ENCODE assay signal across 33 cellular contexts in the genomic region with DNA sequence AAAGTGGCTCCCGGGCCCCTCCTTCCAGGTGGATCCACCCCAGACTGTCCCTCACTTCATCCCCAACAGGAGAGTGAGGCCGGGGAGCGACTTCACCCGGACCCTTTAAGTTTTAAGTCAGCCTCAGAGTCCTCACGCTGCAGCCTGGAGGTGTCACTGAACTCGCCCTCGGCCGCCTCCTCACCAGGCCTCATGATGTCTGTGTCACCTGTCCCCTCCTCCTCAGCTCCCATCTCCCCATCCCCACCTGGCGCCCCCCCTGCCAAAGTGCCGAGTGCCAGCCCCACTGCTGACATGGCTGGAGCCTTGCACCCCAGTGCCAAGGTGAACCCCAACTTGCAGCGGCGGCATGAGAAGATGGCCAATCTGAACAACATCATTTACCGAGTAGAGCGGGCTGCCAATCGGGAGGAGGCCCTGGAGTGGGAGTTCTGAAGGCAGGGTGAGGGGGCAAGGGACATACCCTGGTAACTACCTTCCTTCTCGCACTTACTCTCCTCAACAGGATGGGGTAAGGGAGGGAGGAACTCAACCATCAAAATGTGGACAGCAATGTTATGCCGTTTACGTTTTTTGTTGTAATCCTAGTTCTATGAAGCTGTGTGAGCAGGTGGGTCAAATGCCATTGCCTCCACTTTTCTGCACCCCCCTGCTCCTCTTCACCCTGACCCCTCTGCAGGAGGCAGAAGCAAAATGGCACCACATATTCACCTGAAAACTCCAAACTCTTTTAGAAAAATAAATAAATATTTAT.
"Had no signal": no experiment of that assay in that cellular context is flagged by ENCODE, and none has a peak within 500 bp of the region (broad histone marks: within the 10 kb centered on the region; RNA-seq: fewer than 3 reads in every experiment).

No MANE protein-coding gene starts in this region.

- H3K27me3 Mint-ChIP-seq: activated CD4-positive, alpha-beta memory T cell treated with anti-CD3 and anti-CD28 coated beads for 36 hours; activated CD4-positive, alpha-beta T cell treated with anti-CD3 and anti-CD28 coated beads for 36 hours; activated CD4-positive, alpha-beta T cell treated with anti-CD3 and anti-CD28 coated beads, Interleukin-2, amount 10 ng/mL, durations not matched to agents 24 days and 14 days; activated CD8-positive, alpha-beta memory T cell treated with anti-CD3 and anti-CD28 coated beads, Interleukin-2, amount 10 ng/mL, durations not matched to agents 7 days and 5 days; activated naive CD4-positive, alpha-beta T cell treated with anti-CD3 and anti-CD28 coated beads, Interleukin-2, amount 50 U/mL, for 24 hours; activated naive CD8-positive, alpha-beta T cell treated with anti-CD3 and anti-CD28 coated beads for 36 hours; activated naive CD8-positive, alpha-beta T cell treated with anti-CD3 and anti-CD28 coated beads, Interleukin-2, amount 50 U/mL, for 24 hours had no signal

- DNase-seq: activated CD4-positive, alpha-beta memory T cell treated with anti-CD3 and anti-CD28 coated beads for 36 hours; activated CD4-positive, alpha-beta T cell treated with anti-CD3 and anti-CD28 coated beads for 36 hours; activated CD4-positive, alpha-beta T cell treated with anti-CD3 and anti-CD28 coated beads, Interleukin-2, amount 10 ng/mL, durations not matched to agents 24 days and 14 days; activated CD4-positive, CD25-positive, alpha-beta regulatory T cell; activated CD4-positive, CD25-positive, alpha-beta regulatory T cell treated with anti-CD3 and anti-CD28 coated beads, Interleukin-2, amount 50 U/mL, for 72 hours; activated CD8-positive, alpha-beta memory T cell treated with anti-CD3 and anti-CD28 coated beads, Interleukin-2, amount 10 ng/mL, durations not matched to agents 7 days and 5 days; activated CD8-positive, alpha-beta memory T cell treated with anti-CD3 and anti-CD28 coated beads, Interleukin-2, amount 50 U/mL, for 4 hours; activated CD8-positive, alpha-beta T cell treated with anti-CD3 and anti-CD28 coated beads, Interleukin-2, amount 10 ng/mL, durations not matched to agents 7 days and 5 days; activated effector memory CD4-positive, alpha-beta T cell treated with anti-CD3 and anti-CD28 coated beads, Interleukin-2, amount 50 U/mL, for 16 hours; activated naive CD4-positive, alpha-beta T cell treated with anti-CD3 and anti-CD28 coated beads for 36 hours; activated naive CD8-positive, alpha-beta T cell treated with anti-CD3 and anti-CD28 coated beads for 36 hours; activated naive CD8-positive, alpha-beta T cell treated with anti-CD3 and anti-CD28 coated beads, Interleukin-2, amount 50 U/mL, for 24 hours; activated T-cell treated with anti-CD3 and anti-CD28 coated beads, Interleukin-2, amount 50 U/mL, for 1 hour; activated T-cell treated with anti-CD3 and anti-CD28 coated beads, Interleukin-2, amount 50 U/mL, for 48 hours; adrenal gland; amygdala; aorta; body of pancreas; cortex of kidney; dermis blood vessel endothelial cell; effector CD4-positive, alpha-beta T cell; effector memory CD8-positive, alpha-beta T cell; erythroblast; foreskin keratinocyte; gastrocnemius medialis; glutamatergic neuron; heart right ventricle; T-helper 2 cell had no signal

- H3K27ac Mint-ChIP-seq: activated CD4-positive, alpha-beta memory T cell treated with anti-CD3 and anti-CD28 coated beads for 36 hours; activated CD4-positive, alpha-beta T cell treated with anti-CD3 and anti-CD28 coated beads for 36 hours; activated CD4-positive, alpha-beta T cell treated with anti-CD3 and anti-CD28 coated beads, Interleukin-2, amount 10 ng/mL, durations not matched to agents 24 days and 14 days; activated CD8-positive, alpha-beta memory T cell treated with anti-CD3 and anti-CD28 coated beads, Interleukin-2, amount 10 ng/mL, durations not matched to agents 7 days and 5 days; activated CD8-positive, alpha-beta T cell treated with anti-CD3 and anti-CD28 coated beads, Interleukin-2, amount 10 ng/mL, durations not matched to agents 7 days and 5 days; activated naive CD4-positive, alpha-beta T cell treated with anti-CD3 and anti-CD28 coated beads for 36 hours; activated naive CD4-positive, alpha-beta T cell treated with anti-CD3 and anti-CD28 coated beads, Interleukin-2, amount 50 U/mL, for 24 hours; activated naive CD8-positive, alpha-beta T cell treated with anti-CD3 and anti-CD28 coated beads for 36 hours; activated naive CD8-positive, alpha-beta T cell treated with anti-CD3 and anti-CD28 coated beads, Interleukin-2, amount 50 U/mL, for 24 hours; activated T-helper 1 cell treated with anti-CD3 and anti-CD28 coated beads, Interleukin-12 subunit alpha, Interleukin-12 subunit beta, Interleukin-2, Interleukin-4 antibody, amounts not matched to agents 30 ng/mL and 10 ng/mL and 1 ng/mL, durations not matched to agents 14 hours and 24 hours and 36 hours; activated T-helper 2 cell treated with anti-CD3 and anti-CD28 coated beads, Interferon-gamma antibody, Interleukin-2, Interleukin-4, amounts not matched to agents 10 μg/mL and 5 μg/mL and 100 μg/mL, durations not matched to agents 14 hours and 24 hours and 36 hours; effector memory CD8-positive, alpha-beta T cell had no signal

- H3K27me3 ChIP-seq: adrenal gland, body of pancreas, esophagus muscularis mucosa, gastrocnemius medialis, heart right ventricle had no signal

- H3K4me3 ChIP-seq: adrenal gland, body of pancreas, esophagus muscularis mucosa, gastrocnemius medialis, heart right ventricle had no signal

- ATAC-seq: activated CD4-positive, alpha-beta T cell treated with anti-CD3 and anti-CD28 coated beads for 36 hours; activated CD8-positive, alpha-beta memory T cell treated with anti-CD3 and anti-CD28 coated beads, Interleukin-2, amount 10 ng/mL, durations not matched to agents 7 days and 5 days; activated CD8-positive, alpha-beta T cell treated with anti-CD3 and anti-CD28 coated beads, Interleukin-2, amount 10 ng/mL, durations not matched to agents 7 days and 5 days; activated naive CD8-positive, alpha-beta T cell treated with anti-CD3 and anti-CD28 coated beads, Interleukin-2, amount 50 U/mL, for 24 hours; body of pancreas; effector memory CD8-positive, alpha-beta T cell; foreskin keratinocyte; gastrocnemius medialis; heart right ventricle had no signal

- H3K4me1 ChIP-seq: body of pancreas, esophagus muscularis mucosa, foreskin keratinocyte, gastrocnemius medialis, heart right ventricle had no signal

- H3K36me3 ChIP-seq: adrenal gland, esophagus muscularis mucosa, gastrocnemius medialis, heart right ventricle had no signal

- H3K9me3 Mint-ChIP-seq: activated naive CD4-positive, alpha-beta T cell treated with anti-CD3 and anti-CD28 coated beads, Interleukin-2, amount 50 U/mL, for 24 hours; effector memory CD8-positive, alpha-beta T cell had no signal

- H3K27ac ChIP-seq: adrenal gland, body of pancreas, esophagus muscularis mucosa, foreskin keratinocyte, gastrocnemius medialis, heart right ventricle had no signal

- H3K9me3 ChIP-seq: adrenal gland, body of pancreas had no signal

- H3K4me1 Mint-ChIP-seq: activated CD4-positive, alpha-beta T cell treated with anti-CD3 and anti-CD28 coated beads for 36 hours; activated CD4-positive, alpha-beta T cell treated with anti-CD3 and anti-CD28 coated beads, Interleukin-2, amount 10 ng/mL, durations not matched to agents 24 days and 14 days; activated CD8-positive, alpha-beta memory T cell treated with anti-CD3 and anti-CD28 coated beads, Interleukin-2, amount 10 ng/mL, durations not matched to agents 7 days and 5 days; activated naive CD4-positive, alpha-beta T cell treated with anti-CD3 and anti-CD28 coated beads, Interleukin-2, amount 50 U/mL, for 24 hours; activated naive CD8-positive, alpha-beta T cell treated with anti-CD3 and anti-CD28 coated beads for 36 hours had no signal

- FAIRE-seq: colon had no signal

- H3K4me3 Mint-ChIP-seq: activated CD4-positive, alpha-beta memory T cell treated with anti-CD3 and anti-CD28 coated beads for 36 hours; activated CD4-positive, alpha-beta T cell treated with anti-CD3 and anti-CD28 coated beads for 36 hours; activated CD4-positive, alpha-beta T cell treated with anti-CD3 and anti-CD28 coated beads, Interleukin-2, amount 10 ng/mL, durations not matched to agents 24 days and 14 days; activated CD8-positive, alpha-beta memory T cell treated with anti-CD3 and anti-CD28 coated beads, Interleukin-2, amount 10 ng/mL, durations not matched to agents 7 days and 5 days; activated CD8-positive, alpha-beta T cell treated with anti-CD3 and anti-CD28 coated beads, Interleukin-2, amount 10 ng/mL, durations not matched to agents 7 days and 5 days; activated naive CD4-positive, alpha-beta T cell treated with anti-CD3 and anti-CD28 coated beads for 36 hours; activated naive CD4-positive, alpha-beta T cell treated with anti-CD3 and anti-CD28 coated beads, Interleukin-2, amount 50 U/mL, for 24 hours; activated naive CD8-positive, alpha-beta T cell treated with anti-CD3 and anti-CD28 coated beads for 36 hours; activated naive CD8-positive, alpha-beta T cell treated with anti-CD3 and anti-CD28 coated beads, Interleukin-2, amount 50 U/mL, for 24 hours; activated T-helper 1 cell treated with anti-CD3 and anti-CD28 coated beads, Interleukin-12 subunit alpha, Interleukin-12 subunit beta, Interleukin-2, Interleukin-4 antibody, amounts not matched to agents 30 ng/mL and 10 ng/mL and 1 ng/mL, durations not matched to agents 14 hours and 24 hours and 36 hours; effector memory CD8-positive, alpha-beta T cell had no signal

- H3K36me3 Mint-ChIP-seq: activated CD4-positive, alpha-beta memory T cell treated with anti-CD3 and anti-CD28 coated beads for 36 hours; activated naive CD4-positive, alpha-beta T cell treated with anti-CD3 and anti-CD28 coated beads, Interleukin-2, amount 50 U/mL, for 24 hours had no signal
